Comparison of ENCODE assay signal across 23 cellular contexts in the genomic region with DNA sequence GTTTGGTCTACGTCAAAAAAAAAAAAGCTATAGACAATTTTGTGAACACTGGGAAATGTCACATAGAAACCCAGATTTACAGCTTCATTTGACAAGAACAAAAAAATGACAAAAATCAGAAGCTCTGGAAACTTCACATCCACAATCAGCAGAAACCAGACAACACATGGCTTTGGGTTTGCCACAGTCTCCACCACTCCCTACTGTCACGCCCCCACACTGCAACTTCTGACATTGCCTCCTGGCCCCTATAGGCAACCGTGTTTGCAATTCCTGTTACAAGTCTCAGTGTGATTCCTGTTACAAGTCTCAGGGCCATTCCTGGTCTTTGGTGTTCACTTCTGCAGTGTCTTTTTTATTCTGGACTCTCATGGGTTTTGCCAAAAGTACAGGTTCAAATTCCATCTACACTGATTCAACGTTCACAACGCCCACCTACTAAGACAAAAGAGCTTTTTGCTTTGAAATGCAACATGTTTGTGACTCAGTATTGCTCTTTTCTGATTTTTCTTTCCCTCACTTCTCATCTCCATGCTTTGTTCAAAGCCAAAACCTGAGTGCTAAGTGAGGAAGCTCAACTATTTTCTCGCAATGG.
"Had no signal": no experiment of that assay in that cellular context is flagged by ENCODE, and none has a peak within 500 bp of the region (broad histone marks: within the 10 kb centered on the region; RNA-seq: fewer than 3 reads in every experiment).

No MANE protein-coding gene starts in this region.

- H3K36me3 Mint-ChIP-seq: natural killer cell treated with Interleukin-12 subunit alpha and Interleukin-12 subunit beta and Interleukin-15 and Interleukin-18, amount 100 ng/mL, for 72 hours; stimulated activated memory B cell treated with anti-CD40 and anti-IgM and Interleukin-4, amounts not matched to agents 10 μg/mL and 1 μg/mL and 100 μg/mL, for 72 hours had no signal

- ATAC-seq: effector memory CD8-positive, alpha-beta T cell; gastrocnemius medialis; heart right ventricle; natural killer cell treated with Interleukin-12 subunit alpha and Interleukin-12 subunit beta and Interleukin-15 and Interleukin-18, amount 100 ng/mL, for 72 hours; psoas muscle; sciatic nerve; stimulated activated memory B cell treated with anti-CD40 and anti-IgM and Interleukin-4, amounts not matched to agents 10 μg/mL and 1 μg/mL and 100 μg/mL, for 72 hours; stimulated activated naive CD8-positive, alpha-beta T cell treated with anti-CD3 and anti-CD28 coated beads, Interleukin-15, amount 100 ng/mL, for 72 hours had no signal

- H3K9me3 Mint-ChIP-seq: effector memory CD8-positive, alpha-beta T cell; natural killer cell treated with Interleukin-12 subunit alpha and Interleukin-12 subunit beta and Interleukin-15 and Interleukin-18, amount 100 ng/mL, for 72 hours; stimulated activated memory B cell treated with anti-CD40 and anti-IgM and Interleukin-4, amounts not matched to agents 10 μg/mL and 1 μg/mL and 100 μg/mL, for 72 hours; stimulated activated naive CD8-positive, alpha-beta T cell treated with anti-CD3 and anti-CD28 coated beads, Interleukin-15, amount 100 ng/mL, for 72 hours had no signal

- H3K27me3 ChIP-seq: esophagus muscularis mucosa, gastrocnemius medialis, heart right ventricle, spleen, tibial artery, upper lobe of left lung, vagina had no signal

- H3K4me1 Mint-ChIP-seq: stimulated activated memory B cell treated with anti-CD40 and anti-IgM and Interleukin-4, amounts not matched to agents 10 μg/mL and 1 μg/mL and 100 μg/mL, for 72 hours had no signal

- DNase-seq: effector memory CD8-positive, alpha-beta T cell; gastrocnemius medialis; heart right ventricle; islet precursor cell; left ventricle myocardium inferior; mesenchymal stem cell; midbrain; psoas muscle; retina; spleen; stimulated activated CD4-positive, alpha-beta T cell treated with anti-CD3 and anti-CD28 coated beads, Interleukin-15, amount 100 ng/mL, for 24 hours; stimulated activated CD4-positive, alpha-beta T cell treated with anti-CD3 and anti-CD28 coated beads, Interleukin-1b, Interleukin-23, amount 100 ng/mL, for 48 hours; stimulated activated CD4-positive, alpha-beta T cell treated with anti-CD3 and anti-CD28 coated beads, Interleukin-4, amount 100 ng/mL, for 24 hours; stimulated activated naive CD8-positive, alpha-beta T cell treated with anti-CD3 and anti-CD28 coated beads, Interleukin-15, amount 100 ng/mL, for 72 hours; tibial artery; upper lobe of left lung had no signal

- H3K9me3 ChIP-seq: esophagus muscularis mucosa, gastrocnemius medialis, heart right ventricle, left ventricle myocardium inferior, psoas muscle, spleen, tibial artery, upper lobe of left lung, vagina had no signal

- H3K36me3 ChIP-seq: esophagus muscularis mucosa, gastrocnemius medialis, heart right ventricle, left ventricle myocardium inferior, spleen, tibial artery, upper lobe of left lung, vagina had no signal

- H3K4me3 Mint-ChIP-seq: effector memory CD8-positive, alpha-beta T cell; natural killer cell treated with Interleukin-12 subunit alpha and Interleukin-12 subunit beta and Interleukin-15 and Interleukin-18, amount 100 ng/mL, for 72 hours; stimulated activated memory B cell treated with anti-CD40 and anti-IgM and Interleukin-4, amounts not matched to agents 10 μg/mL and 1 μg/mL and 100 μg/mL, for 72 hours; stimulated activated naive CD8-positive, alpha-beta T cell treated with anti-CD3 and anti-CD28 coated beads, Interleukin-15, amount 100 ng/mL, for 72 hours had no signal

- H3K27ac ChIP-seq: epithelial cell of prostate, esophagus muscularis mucosa, gastrocnemius medialis, heart right ventricle, left ventricle myocardium inferior, psoas muscle, spleen, tibial artery, upper lobe of left lung, vagina had no signal

- H3K27ac Mint-ChIP-seq: effector memory CD8-positive, alpha-beta T cell; natural killer cell treated with Interleukin-12 subunit alpha and Interleukin-12 subunit beta and Interleukin-15 and Interleukin-18, amount 100 ng/mL, for 72 hours; stimulated activated memory B cell treated with anti-CD40 and anti-IgM and Interleukin-4, amounts not matched to agents 10 μg/mL and 1 μg/mL and 100 μg/mL, for 72 hours; stimulated activated naive CD8-positive, alpha-beta T cell treated with anti-CD3 and anti-CD28 coated beads, Interleukin-15, amount 100 ng/mL, for 72 hours had no signal

- H3K4me3 ChIP-seq: esophagus muscularis mucosa, gastrocnemius medialis, heart right ventricle, left ventricle myocardium inferior, lung, psoas muscle, spleen, tibial artery, upper lobe of left lung, vagina had no signal

- H3K4me1 ChIP-seq: vagina had no signal
